Comparison of ENCODE assay signal across 27 cellular contexts in the genomic region with DNA sequence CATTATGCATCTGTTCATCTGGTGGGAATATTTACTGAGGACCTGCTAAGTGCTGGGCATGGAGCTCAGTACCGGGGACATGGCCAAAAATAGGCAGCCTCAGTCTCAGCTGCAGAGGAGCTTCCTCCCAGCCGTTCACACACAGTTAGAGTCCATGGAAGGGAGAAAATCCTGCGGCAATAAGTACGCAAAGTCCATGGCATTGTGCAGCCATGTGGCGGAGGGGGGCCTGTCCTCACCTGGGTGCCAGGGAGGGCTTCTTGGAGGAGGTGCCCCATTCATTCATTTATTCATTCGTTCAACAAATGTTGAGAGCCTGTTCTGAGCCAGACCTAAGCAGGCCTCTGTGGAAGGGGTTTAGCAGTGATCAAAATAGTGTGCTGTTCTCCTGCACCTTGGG. TPM values are rescaled to one million over a fixed set of nuclear protein-coding genes. Genes with fewer than 3 reads are reported as not detected.
"Had no signal": no experiment of that assay in that cellular context is flagged by ENCODE, and none has a peak within 500 bp of the region (broad histone marks: within the 10 kb centered on the region; RNA-seq: fewer than 3 reads in every experiment).

No MANE protein-coding gene starts in this region.

- H3K27ac ChIP-seq: Peyer's patch, RWPE1 had no signal

- DNase-seq: activated CD4-positive, alpha-beta T cell treated with anti-CD3 and anti-CD28 coated beads for 4 hours; activated CD8-positive, alpha-beta memory T cell treated with anti-CD3 and anti-CD28 coated beads, Interleukin-2, amount 50 U/mL, for 4 hours; activated CD8-positive, alpha-beta T cell treated with anti-CD3 and anti-CD28 coated beads for 36 hours; activated effector memory CD4-positive, alpha-beta T cell treated with Interleukin-2 at 50 U/mL for 16 hours; activated naive CD4-positive, alpha-beta T cell; activated T-cell treated with anti-CD3 and anti-CD28 coated beads, Interleukin-2, amount 50 U/mL, for 1 hour; aorta; central memory CD4-positive, alpha-beta T cell; Karpas-422; NCI-H1048; NCI-H1417 treated with DMSO at 0.1 percent for 48 hours; NCI-H1694; NCI-H2029; NCI-H2107; NCI-H2171 treated with DMSO at 0.1 percent for 48 hours; NCI-H526; NCI-H82; Peyer's patch; SHP77 treated with DMSO at 0.1 percent for 48 hours had no signal

- H3K36me3 Mint-ChIP-seq: activated naive CD4-positive, alpha-beta T cell treated with anti-CD3 and anti-CD28 coated beads, Interleukin-2, amount 50 U/mL, for 24 hours had no signal

- H3K4me3 Mint-ChIP-seq: activated CD8-positive, alpha-beta T cell treated with anti-CD3 and anti-CD28 coated beads for 36 hours; activated naive CD4-positive, alpha-beta T cell treated with anti-CD3 and anti-CD28 coated beads, Interleukin-2, amount 50 U/mL, for 24 hours; activated T-helper 1 cell treated with anti-CD3 and anti-CD28 coated beads, Interleukin-12 subunit alpha, Interleukin-12 subunit beta, Interleukin-2, Interleukin-4 antibody, amounts not matched to agents 30 ng/mL and 10 ng/mL and 1 ng/mL, durations not matched to agents 14 hours and 24 hours and 36 hours; T-helper 1 cell treated with Interleukin-12 subunit alpha and Interleukin-12 subunit beta and Interleukin-4 antibody, amounts not matched to agents 30 μg/mL and 1 μg/mL, for 36 hours had no signal

- H3K9me3 ChIP-seq: breast epithelium, Peyer's patch had no signal

- H3K27me3 ChIP-seq: breast epithelium, Peyer's patch had no signal

- H3K4me3 ChIP-seq: K562, Peyer's patch had no signal

- H3K9me3 Mint-ChIP-seq: activated CD8-positive, alpha-beta T cell treated with anti-CD3 and anti-CD28 coated beads for 36 hours; activated naive CD4-positive, alpha-beta T cell treated with anti-CD3 and anti-CD28 coated beads, Interleukin-2, amount 50 U/mL, for 24 hours; activated T-helper 1 cell treated with anti-CD3 and anti-CD28 coated beads, Interleukin-12 subunit alpha, Interleukin-12 subunit beta, Interleukin-2, Interleukin-4 antibody, amounts not matched to agents 30 ng/mL and 10 ng/mL and 1 ng/mL, durations not matched to agents 14 hours and 24 hours and 36 hours; T-helper 1 cell treated with Interleukin-12 subunit alpha and Interleukin-12 subunit beta and Interleukin-4 antibody, amounts not matched to agents 30 μg/mL and 1 μg/mL, for 36 hours had no signal

- H3K27ac Mint-ChIP-seq: activated CD8-positive, alpha-beta T cell treated with anti-CD3 and anti-CD28 coated beads for 36 hours; activated naive CD4-positive, alpha-beta T cell treated with anti-CD3 and anti-CD28 coated beads, Interleukin-2, amount 50 U/mL, for 24 hours; activated T-helper 1 cell treated with anti-CD3 and anti-CD28 coated beads, Interleukin-12 subunit alpha, Interleukin-12 subunit beta, Interleukin-2, Interleukin-4 antibody, amounts not matched to agents 30 ng/mL and 10 ng/mL and 1 ng/mL, durations not matched to agents 14 hours and 24 hours and 36 hours; T-helper 1 cell treated with Interleukin-12 subunit alpha and Interleukin-12 subunit beta and Interleukin-4 antibody, amounts not matched to agents 30 μg/mL and 1 μg/mL, for 36 hours had no signal

- H3K36me3 ChIP-seq: breast epithelium, Peyer's patch had no signal

- ATAC-seq: activated CD4-positive, CD25-positive, alpha-beta regulatory T cell treated with anti-CD3 and anti-CD28 coated beads, Interleukin-2, amount 50 U/mL, for 24 hours; activated CD8-positive, alpha-beta T cell treated with anti-CD3 and anti-CD28 coated beads for 36 hours; K562 had no signal

- H3K4me1 ChIP-seq: Peyer's patch had no signal

- H3K4me1 Mint-ChIP-seq: activated naive CD4-positive, alpha-beta T cell treated with anti-CD3 and anti-CD28 coated beads, Interleukin-2, amount 50 U/mL, for 24 hours had no signal

RNA-seq across cellular contexts. Expression of gene ANO1, which starts 59.3 kb away (rescaled TPM):
- total RNA-seq: activated CD8-positive, alpha-beta T cell treated with anti-CD3 and anti-CD28 coated beads for 36 hours; activated T-helper 1 cell treated with anti-CD3 and anti-CD28 coated beads, Interleukin-12 subunit alpha, Interleukin-12 subunit beta, Interleukin-2, Interleukin-4 antibody, amounts not matched to agents 30 ng/mL and 10 ng/mL and 1 ng/mL, durations not matched to agents 14 hours and 24 hours and 36 hours; K562; OCI-LY7 had no signal
- polyA plus RNA-seq: K562 had no signal
